ENCODE assay signal across 14 cellular contexts in genomic region chr12:31742891-31743290, GRCh38. TPM values are rescaled to one million over a fixed set of nuclear protein-coding genes. Genes with fewer than 3 reads are reported as not detected.
DNase-seq lines count a peak whose midpoint lies in the region; ATAC-seq and TF ChIP-seq lines count a peak whose summit lies in the region.
"Had no signal": no experiment of that assay in that cellular context is flagged by ENCODE, and none has a peak within 500 bp of the region (broad histone marks: within the 10 kb centered on the region; RNA-seq: fewer than 3 reads in every experiment).

No MANE protein-coding gene starts in this region.

- H3F3A ChIP-seq in SU-DHL-6 (ENCODE audit: insufficient read depth), result peaks cover 42% of the 10 kb centered on the region

- no peak overlapping the region for H2AFZ ChIP-seq in Karpas-422 (ENCODE audit: low read length)
- no peak overlapping the region for H2AFZ ChIP-seq in SU-DHL-6 (ENCODE audit: low read depth, low read length, severe bottlenecking)

- H3K27ac Mint-ChIP-seq in naive thymus-derived CD8-positive, alpha-beta T cell, result peak overlapping the region in 8 of 10 donors; percentile 11 to 83 (median 63)
- H3K27ac Mint-ChIP-seq in immature natural killer cell, result no peak overlapping the region

- no peaks in the 10 kb centered on the region for H3K79me2 ChIP-seq in Karpas-422 (ENCODE audit: low read length)
- H3K79me2 ChIP-seq in SU-DHL-6 (ENCODE audit: insufficient read depth, low read length), result no peaks in the 10 kb centered on the region

- CTCF ChIA-PET in GM10248 (lab: Yijun Ruan, JAX), result interaction anchor here (1.6 kb wide), 1 partner anchor 10 kb away, joined by 6 read pairs; no protein-coding TSS in a partner anchor

- peak overlapping the region in 9 of 10 donors; percentile 0 to 57 (median 17) for H3K4me3 Mint-ChIP-seq in naive thymus-derived CD8-positive, alpha-beta T cell
- no peak overlapping the region for H3K4me3 Mint-ChIP-seq in immature natural killer cell
- H3K4me3 Mint-ChIP-seq: activated T-cell treated with anti-CD3 and anti-CD28 coated beads, Interleukin-2, amount 50 U/mL, for 4 hours had no signal

- no peak overlapping the region for H3K9ac ChIP-seq in Karpas-422 (ENCODE audit: low read length)
- H3K9ac ChIP-seq in SU-DHL-6 (ENCODE audit: low read length), result no peak overlapping the region

- no peaks in the 10 kb centered on the region for H3K27me3 Mint-ChIP-seq in naive thymus-derived CD8-positive, alpha-beta T cell
- no peaks in the 10 kb centered on the region for H3K27me3 Mint-ChIP-seq in immature natural killer cell (ENCODE audit: low read depth in 3 of 3)

- DNase-seq in DMS79 (lab: John Stamatoyannopoulos, UW) (peak; percentile 6), Karpas-422 (peak; percentile 78), immature natural killer cell (no peak), G401 (ENCODE audit: low spot score) (no peak), GM10248 (ENCODE audit: extremely low spot score) (no peak)
- peak in 3 of 10 donors; percentile 29 to 41 (median 38) for DNase-seq in naive thymus-derived CD8-positive, alpha-beta T cell
- DNase-seq: activated CD4-positive, alpha-beta T cell treated with anti-CD3 and anti-CD28 coated beads for 1 hour; activated T-cell treated with anti-CD3 and anti-CD28 coated beads, Interleukin-2, amount 50 U/mL, for 4 hours; NCI-H1048; stimulated activated CD4-positive, alpha-beta T cell treated with anti-CD3 and anti-CD28 coated beads, Interleukin-4, amount 100 ng/mL, for 24 hours; stimulated activated naive CD8-positive, alpha-beta T cell treated with anti-CD3 and anti-CD28 coated beads, Interleukin-15, Interleukin-2, amounts not matched to agents 100 U/mL and 50 U/mL, for 24 hours had no signal

- H3K27me3 ChIP-seq in Karpas-422 (ENCODE audit: low read length) (no peaks in the 10 kb centered on the region), SU-DHL-6 (ENCODE audit: low read length) (no peaks in the 10 kb centered on the region)

- peaks cover 22% of the 10 kb centered on the region for H3K4me1 ChIP-seq in Karpas-422 (ENCODE audit: low read length)

- no peaks in the 10 kb centered on the region for H4K20me1 ChIP-seq in Karpas-422 (ENCODE audit: insufficient read depth, low read depth, low read length)
- H4K20me1 ChIP-seq in SU-DHL-6 (ENCODE audit: low read depth, low read length), result no peaks in the 10 kb centered on the region

- H3K4me2 ChIP-seq in Karpas-422 (ENCODE audit: low read depth, low read length, poor library complexity, severe bottlenecking) (no peak overlapping the region), SU-DHL-6 (ENCODE audit: low read depth, low read length, poor library complexity, severe bottlenecking) (peak overlapping the region; percentile 14)

- H3K27ac ChIP-seq in Karpas-422 (ENCODE audit: low read length), result no peak overlapping the region
- H3K27ac ChIP-seq in SU-DHL-6 (ENCODE audit: low read depth, low read length), result peak overlapping the region; percentile 21
- H3K27ac ChIP-seq: C4-2B had no signal

- H3K36me3 ChIP-seq in Karpas-422 (ENCODE audit: insufficient read depth, low read length), result no peaks in the 10 kb centered on the region
- H3K36me3 ChIP-seq in SU-DHL-6 (ENCODE audit: low read length), result no peaks in the 10 kb centered on the region

- H3K4me3 ChIP-seq in Karpas-422 (ENCODE audit: low read length), result no peak overlapping the region
- no peak overlapping the region for H3K4me3 ChIP-seq in SU-DHL-6 (ENCODE audit: insufficient read depth, low read length, poor library complexity, severe bottlenecking)

- in situ Hi-C loops in G401 (cut with HindIII; ENCODE audit: low sequenced_read_pairs), result no loop called here

- H3K9me3 ChIP-seq in Karpas-422 (ENCODE audit: low read length) (no peaks in the 10 kb centered on the region), SU-DHL-6 (ENCODE audit: insufficient read depth, low read length) (no peaks in the 10 kb centered on the region)

- peak; percentile 57 to 62 for ATAC-seq in naive thymus-derived CD8-positive, alpha-beta T cell
- ATAC-seq in HG03439 (IDR thresholded peaks at IDR 0.05; ENCODE audit: unreplicated experiment), result no peak
- ATAC-seq: activated T-cell treated with anti-CD3 and anti-CD28 coated beads, Interleukin-2, amount 50 U/mL, for 4 hours; stimulated activated naive CD8-positive, alpha-beta T cell treated with anti-CD3 and anti-CD28 coated beads, Interleukin-15, Interleukin-2, amounts not matched to agents 100 U/mL and 50 U/mL, for 24 hours had no signal

- POLR2A ChIA-PET in naive thymus-derived CD8-positive, alpha-beta T cell (lab: Charles Lee), result interaction anchor here (0.6 to 1.5 kb wide), 6 partner anchors 10 to 217 kb away, joined by 3 to 11 read pairs (median 4); partner anchors contain the start of genes AMN1 and RESF1
- POLR2A ChIA-PET in GM10248 (lab: Yijun Ruan, JAX), result no interaction called here

- no peaks in the 10 kb centered on the region for H3K36me3 Mint-ChIP-seq in naive thymus-derived CD8-positive, alpha-beta T cell
- H3K36me3 Mint-ChIP-seq in immature natural killer cell, result peaks cover 0 to 4% (median 0%) of the 10 kb centered on the region in 3 donors

- H3K9me2 ChIP-seq in Karpas-422 (replicated peaks; ENCODE audit: insufficient read depth, low read length), result no peaks in the 10 kb centered on the region
- H3K9me2 ChIP-seq in SU-DHL-6 (replicated peaks; ENCODE audit: insufficient read depth, low read length), result no peaks in the 10 kb centered on the region

- peaks cover 29 to 81% (median 66%) of the 10 kb centered on the region in 4 donors for H3K4me1 Mint-ChIP-seq in naive thymus-derived CD8-positive, alpha-beta T cell
- peaks cover 11 to 31% of the 10 kb centered on the region in 2 donors for H3K4me1 Mint-ChIP-seq in immature natural killer cell

- H3K9me3 Mint-ChIP-seq in naive thymus-derived CD8-positive, alpha-beta T cell, result no peaks in the 10 kb centered on the region
- H3K9me3 Mint-ChIP-seq in immature natural killer cell, result no peaks in the 10 kb centered on the region
- H3K9me3 Mint-ChIP-seq: activated T-cell treated with anti-CD3 and anti-CD28 coated beads, Interleukin-2, amount 50 U/mL, for 4 hours had no signal

- TF ChIP-seq CTCF in SU-DHL-6 (IDR thresholded peaks at IDR 0.05; ENCODE audit: insufficient read depth, low read length, poor library complexity, severe bottlenecking) (no peak), GM10248 (IDR thresholded peaks at IDR 0.05; ENCODE audit: control extremely low read depth, extremely low read depth, low read depth, missing control alignments) (no peak)

RNA-seq across cellular contexts. Expression of gene AMN1, which starts 14.1 kb away (rescaled TPM):
- 1.4 and 1.6 TPM in 2 replicates for total RNA-seq in Karpas-422 (2014; rRNA removed; shearing (Covaris generic); ENCODE audit: low replicate concordance)
- total RNA-seq in naive thymus-derived CD8-positive, alpha-beta T cell, result 10 to 100 TPM; 13.4 to 16.6 TPM
- polyA plus RNA-seq in naive thymus-derived CD8-positive, alpha-beta T cell, result 10 to 100 TPM in 2 of 3 donors, 1 to 10 TPM in 1; 8.9 to 16.7 (median 12.8) TPM
- polyA plus RNA-seq in immature natural killer cell, result 10 to 100 TPM in 1 of 3 donors, 1 to 10 TPM in 2; 5.5 to 20.5 (median 9.9) TPM
- total RNA-seq in G401 (2014; rRNA removed; shearing (Covaris generic)), result 7.8 and 8.0 TPM in 2 replicates

Comparison
In these comparisons a context has a peak if more than half of its experiments do, and no peak if none do; other contexts are left out.
1. DNase-seq: peak in DMS79 (single experiment) and Karpas-422 (single experiment); none in immature natural killer cell (0 of 3), G401 (single experiment) and GM10248 (single experiment).
2. H3K27ac Mint-ChIP-seq: peak in naive thymus-derived CD8-positive, alpha-beta T cell (8 of 10); none in immature natural killer cell (0 of 6).
3. H3K4me3 Mint-ChIP-seq: peak in naive thymus-derived CD8-positive, alpha-beta T cell (9 of 10); none in immature natural killer cell (0 of 5).